In genomic region chr3:161914703-161915102, GRCh38 we compare ENCODE assay signal across 8 cellular contexts.
DNase-seq lines count a peak whose midpoint lies in the region; ATAC-seq and TF ChIP-seq lines count a peak whose summit lies in the region.

No MANE protein-coding gene starts in this region.

- H3K9ac ChIP-seq in NT2/D1 (ENCODE audit: insufficient read length, low read depth) = no peak overlapping the region
- H3K9ac ChIP-seq in fibroblast of lung (ENCODE audit: insufficient read depth, low read length) = no peak overlapping the region

- no peaks in the 10 kb centered on the region for H3K27me3 ChIP-seq in HAP-1 (ENCODE audit: low read depth)
- H3K27me3 ChIP-seq in NT2/D1 (ENCODE audit: insufficient read depth, insufficient read length) = no peaks in the 10 kb centered on the region
- H3K27me3 ChIP-seq in fibroblast of lung (ENCODE audit: control insufficient read depth, insufficient read depth, low read length) = no peaks in the 10 kb centered on the region
- H3K27me3 ChIP-seq in naive thymus-derived CD4-positive, alpha-beta T cell (ENCODE audit: control insufficient read depth in 2 of 2, insufficient read depth in 2 of 2, low read length in 2 of 2) = no peaks in the 10 kb centered on the region

- peaks cover under 1% of the 10 kb centered on the region for H3K36me3 Mint-ChIP-seq in osteocyte (ENCODE audit: unreplicated experiment)
- no peaks in the 10 kb centered on the region for H3K36me3 Mint-ChIP-seq in naive thymus-derived CD4-positive, alpha-beta T cell

- H3K4me1 Mint-ChIP-seq in osteocyte (ENCODE audit: unreplicated experiment) = peaks cover 31% of the 10 kb centered on the region
- no peaks in the 10 kb centered on the region for H3K4me1 Mint-ChIP-seq in naive thymus-derived CD4-positive, alpha-beta T cell

- no peaks in the 10 kb centered on the region for H3K36me3 ChIP-seq in HAP-1 (replicated peaks)
- H3K36me3 ChIP-seq in NT2/D1 (ENCODE audit: insufficient read depth, insufficient read length, low read length) = no peaks in the 10 kb centered on the region
- no peaks in the 10 kb centered on the region for H3K36me3 ChIP-seq in fibroblast of lung (ENCODE audit: control insufficient read depth, insufficient read depth, low read length)
- H3K36me3 ChIP-seq in naive thymus-derived CD4-positive, alpha-beta T cell (ENCODE audit: control insufficient read depth in 2 of 3, insufficient read depth in 3 of 3, low read length in 3 of 3) = no peaks in the 10 kb centered on the region

- H3K79me2 ChIP-seq in fibroblast of lung (ENCODE audit: control insufficient read depth, insufficient read depth, low read length) = no peaks in the 10 kb centered on the region

- no peaks in the 10 kb centered on the region for H3K27me3 Mint-ChIP-seq in osteocyte (ENCODE audit: unreplicated experiment)
- no peaks in the 10 kb centered on the region for H3K27me3 Mint-ChIP-seq in naive thymus-derived CD4-positive, alpha-beta T cell

- CTCF ChIA-PET in naive thymus-derived CD4-positive, alpha-beta T cell (lab: Charles Lee) = no interaction called here

- TF ChIP-seq CTCF in fibroblast of lung (conservative IDR thresholded peaks at IDR 0.05 in 1 of 2, IDR thresholded peaks at IDR 0.05 in 1 of 2; ENCODE audit: low read depth in 1 of 2, low read length in 2 of 2) = peak; percentile 42 to 72
- TF ChIP-seq CTCF in osteocyte (IDR thresholded peaks at IDR 0.05) = peak; percentile 64
- no peak for TF ChIP-seq CTCF in GM13977 (IDR thresholded peaks at IDR 0.05; ENCODE audit: extremely low read depth, insufficient read depth, missing control alignments)

- H2AFZ ChIP-seq in fibroblast of lung (ENCODE audit: low read length) = no peak overlapping the region

- H3K4me3 ChIP-seq in HAP-1 = no peak overlapping the region
- no peak overlapping the region for H3K4me3 ChIP-seq in NT2/D1 (ENCODE audit: insufficient read length, low read depth)
- H3K4me3 ChIP-seq in fibroblast of lung (replicated peaks in 1 of 4; ENCODE audit: control extremely low read depth in 1 of 4, insufficient read depth in 1 of 4, low read depth in 3 of 4, low read length in 4 of 4) = no peak overlapping the region
- no peak overlapping the region for H3K4me3 ChIP-seq in naive thymus-derived CD4-positive, alpha-beta T cell (ENCODE audit: low read length)

- no peaks in the 10 kb centered on the region for H4K20me1 ChIP-seq in fibroblast of lung (ENCODE audit: control insufficient read depth, extremely low read depth, insufficient read depth, low read length)

- H3K4me2 ChIP-seq in fibroblast of lung (ENCODE audit: extremely low read depth, insufficient read depth, low read length) = no peak overlapping the region

- no peak overlapping the region for H3K27ac ChIP-seq in fibroblast of lung (ENCODE audit: insufficient read depth, low read length)
- H3K27ac ChIP-seq in naive thymus-derived CD4-positive, alpha-beta T cell (ENCODE audit: low read depth, low read length) = no peak overlapping the region

- no peak overlapping the region for H3K27ac Mint-ChIP-seq in osteocyte (ENCODE audit: unreplicated experiment)
- no peak overlapping the region for H3K27ac Mint-ChIP-seq in naive thymus-derived CD4-positive, alpha-beta T cell

- no peaks in the 10 kb centered on the region for H3K9me3 ChIP-seq in HAP-1
- no peaks in the 10 kb centered on the region for H3K9me3 ChIP-seq in NT2/D1 (ENCODE audit: insufficient read depth, low read length)
- no peaks in the 10 kb centered on the region for H3K9me3 ChIP-seq in fibroblast of lung (ENCODE audit: control insufficient read depth, insufficient read depth, low read depth, low read length)
- no peaks in the 10 kb centered on the region for H3K9me3 ChIP-seq in naive thymus-derived CD4-positive, alpha-beta T cell (ENCODE audit: control insufficient read depth in 2 of 3, low read length in 3 of 3)

- DNase-seq in HAP-1 (ENCODE audit: low spot score in 2 of 2) (peak; percentile 42 to 75), NT2/D1 (ENCODE audit: low read depth, low spot score) (peak; percentile 33), fibroblast of lung (ENCODE audit: low read depth in 2 of 2) (peak; percentile 79 to 85), osteocyte (ENCODE audit: extremely low spot score, unreplicated experiment) (no peak), GM13977 (ENCODE audit: low spot score) (no peak)
- DNase-seq in activated CD4-positive, alpha-beta T cell treated with anti-CD3 and anti-CD28 coated beads, Interleukin-2, amount 50 U/mL, for 1 hour = no peak
- no peak for DNase-seq in naive thymus-derived CD4-positive, alpha-beta T cell

- POLR2A ChIA-PET in naive thymus-derived CD4-positive, alpha-beta T cell (lab: Charles Lee) = no interaction called here

- no peak overlapping the region for H3K4me3 Mint-ChIP-seq in osteocyte (ENCODE audit: unreplicated experiment)
- no peak overlapping the region for H3K4me3 Mint-ChIP-seq in naive thymus-derived CD4-positive, alpha-beta T cell

- in situ Hi-C loops in HAP-1 (cut with MboI; ENCODE audit: low sequenced_read_pairs) (no loop called here), GM13977 (cut with MboI; ENCODE audit: low pct_unique_long_range_greater_than_20kb, low sequenced_read_pairs, unreplicated experiment) (no loop called here)

- H3K4me1 ChIP-seq in HAP-1 = no peaks in the 10 kb centered on the region
- H3K4me1 ChIP-seq in NT2/D1 (ENCODE audit: insufficient read depth, insufficient read length) = no peaks in the 10 kb centered on the region
- no peaks in the 10 kb centered on the region for H3K4me1 ChIP-seq in fibroblast of lung (ENCODE audit: control insufficient read depth, extremely low read depth, insufficient read depth, low read length)
- no peaks in the 10 kb centered on the region for H3K4me1 ChIP-seq in naive thymus-derived CD4-positive, alpha-beta T cell (ENCODE audit: control insufficient read depth in 2 of 2, insufficient read depth in 2 of 2, low read length in 2 of 2)

- intact Hi-C loops in naive thymus-derived CD4-positive, alpha-beta T cell (cut with micrococcal nuclease) = no loop called here

- ATAC-seq in HG02678 (IDR thresholded peaks at IDR 0.05; ENCODE audit: unreplicated experiment) = no peak
- ATAC-seq in naive thymus-derived CD4-positive, alpha-beta T cell = no peak

- peaks cover 14% of the 10 kb centered on the region for H3K9me3 Mint-ChIP-seq in osteocyte (ENCODE audit: unreplicated experiment)
- H3K9me3 Mint-ChIP-seq in naive thymus-derived CD4-positive, alpha-beta T cell = peaks cover 0 to 8% (median 4%) of the 10 kb centered on the region in 11 donors

Comparison
In these comparisons a context has a peak if more than half of its experiments do, and no peak if none do; other contexts are left out.
1. DNase-seq: peak in HAP-1 (2 of 2), NT2/D1 (single experiment) and fibroblast of lung (2 of 2); none in osteocyte (single experiment), activated CD4-positive, alpha-beta T cell treated with anti-CD3 and anti-CD28 coated beads, Interleukin-2, amount 50 U/mL, for 1 hour (single experiment), GM13977 (single experiment) and naive thymus-derived CD4-positive, alpha-beta T cell (0 of 9).